Comparison of ENCODE assay signal across 9 cellular contexts in genomic region chr16:68298907-68299515, GRCh38. TPM values are rescaled to one million over a fixed set of nuclear protein-coding genes. Genes with fewer than 3 reads are reported as not detected.
DNase-seq lines count a peak whose midpoint lies in the region; ATAC-seq and TF ChIP-seq lines count a peak whose summit lies in the region.
"Had no signal": no experiment of that assay in that cellular context is flagged by ENCODE, and none has a peak within 500 bp of the region (broad histone marks: within the 10 kb centered on the region; RNA-seq: fewer than 3 reads in every experiment).

No MANE protein-coding gene starts in this region.

- H3K36me3 ChIP-seq in sigmoid colon, result peaks cover 20 to 81% (median 48%) of the 10 kb centered on the region in 4 donors

- peaks cover 60% of the 10 kb centered on the region for H3K36me3 Mint-ChIP-seq in activated CD4-positive, alpha-beta memory T cell treated with anti-CD3 and anti-CD28 coated beads for 36 hours

- no peak for TF ChIP-seq POLR2A in sigmoid colon (IDR thresholded peaks at IDR 0.05)

- H3K27me3 Mint-ChIP-seq in activated CD4-positive, alpha-beta memory T cell treated with anti-CD3 and anti-CD28 coated beads for 36 hours, result no peaks in the 10 kb centered on the region

- H3K4me1 Mint-ChIP-seq in activated CD4-positive, alpha-beta memory T cell treated with anti-CD3 and anti-CD28 coated beads for 36 hours (ENCODE audit: low read depth), result peaks cover 12% of the 10 kb centered on the region

- H3K27me3 ChIP-seq in sigmoid colon, result no peaks in the 10 kb centered on the region

- no peaks in the 10 kb centered on the region for H3K9me3 Mint-ChIP-seq in activated CD4-positive, alpha-beta memory T cell treated with anti-CD3 and anti-CD28 coated beads for 36 hours

- no peak overlapping the region for H3K4me3 ChIP-seq in fibroblast of villous mesenchyme (ENCODE audit: low read depth, low read length)
- no peak overlapping the region for H3K4me3 ChIP-seq in sigmoid colon

- POLR2A ChIA-PET in activated CD4-positive, alpha-beta memory T cell treated with anti-CD3 and anti-CD28 coated beads for 36 hours (lab: Charles Lee), result interaction anchor here (1.1 to 1.2 kb wide), 2 partner anchors 9 to 12 kb away, joined by 3 to 4 read pairs; partner anchors contain the start of genes PRMT7 and SLC7A6OS

- DNase-seq in GM04503 (ENCODE audit: low read depth) (peak; percentile 75), fibroblast of villous mesenchyme (ENCODE audit: low read depth) (peak; percentile 92), sigmoid colon (peak; percentile 81), HT-29 (ENCODE audit: low spot score) (no peak)
- DNase-seq in activated CD4-positive, alpha-beta memory T cell treated with anti-CD3 and anti-CD28 coated beads for 36 hours, result no peak
- DNase-seq in activated CD8-positive, alpha-beta memory T cell treated with anti-CD3 and anti-CD28 coated beads for 24 hours, result no peak
- DNase-seq: activated CD4-positive, alpha-beta T cell treated with anti-CD3 and anti-CD28 coated beads, Interleukin-2, amount 50 U/mL, for 1 hour had no signal

- H3K4me3 Mint-ChIP-seq in activated CD4-positive, alpha-beta memory T cell treated with anti-CD3 and anti-CD28 coated beads for 36 hours, result no peak overlapping the region

- H3K9me3 ChIP-seq in sigmoid colon, result no peaks in the 10 kb centered on the region

- peak overlapping the region; percentile 48 to 69 (median 64) for H3K27ac ChIP-seq in sigmoid colon

- CTCF ChIA-PET in activated CD4-positive, alpha-beta memory T cell treated with anti-CD3 and anti-CD28 coated beads for 36 hours (lab: Charles Lee), result interaction anchor here (1.8 to 3.0 kb wide), 4 partner anchors 12 to 37 kb away, joined by 4 to 19 read pairs (median 13); partner anchors contain the start of genes PRMT7, SLC7A6 and SLC7A6OS

- 70 to 80% methylated on average over 5 of the region's 5 CpGs for WGBS in sigmoid colon, 2 donors

- intact Hi-C loops in activated CD4-positive, alpha-beta memory T cell treated with anti-CD3 and anti-CD28 coated beads for 36 hours (cut with micrococcal nuclease), result no loop called here
- intact Hi-C loops in sigmoid colon (cut with DNase I), result no loop called here

- H3K27ac Mint-ChIP-seq in activated CD4-positive, alpha-beta memory T cell treated with anti-CD3 and anti-CD28 coated beads for 36 hours, result peak overlapping the region; percentile 47

- H3K4me1 ChIP-seq in sigmoid colon, result peaks cover 0 to 30% (median 17%) of the 10 kb centered on the region in 4 donors

- no peak for TF ChIP-seq EP300 in sigmoid colon (IDR thresholded peaks at IDR 0.05)

- no peak for ATAC-seq in HG03565 (IDR thresholded peaks at IDR 0.05; ENCODE audit: unreplicated experiment)
- ATAC-seq in HG03108 (IDR thresholded peaks at IDR 0.05; ENCODE audit: unreplicated experiment), result no peak

- TF ChIP-seq CTCF in fibroblast of villous mesenchyme (IDR thresholded peaks at IDR 0.05; ENCODE audit: insufficient read depth, low read depth, low read length), result no peak
- TF ChIP-seq CTCF in sigmoid colon (IDR thresholded peaks at IDR 0.05), result no peak

RNA-seq across cellular contexts. Expression of gene SLC7A6OS, which starts 11.7 kb away (rescaled TPM):
- 10 to 100 TPM; 20.6 to 22.2 TPM for total RNA-seq in activated CD4-positive, alpha-beta memory T cell treated with anti-CD3 and anti-CD28 coated beads for 36 hours
- total RNA-seq in fibroblast of villous mesenchyme (14.2 and 16.8 TPM in 2 replicates), sigmoid colon (10 to 100 TPM in 3 of 4 donors, 1 to 10 TPM in 1; 9.5 to 20.8 (median 11.8) TPM)
- polyA plus RNA-seq in sigmoid colon, result 1 to 10 TPM; 4.8 to 10.0 (median 6.5) TPM
- total RNA-seq in HT-29 (2014; rRNA removed; shearing (Covaris generic)), result 15.0 and 22.2 TPM in 2 replicates

RNA-seq across cellular contexts. Expression of gene PRMT7, which starts 11.8 kb away (rescaled TPM):
- 10 to 100 TPM; 60.4 to 62.8 TPM for total RNA-seq in activated CD4-positive, alpha-beta memory T cell treated with anti-CD3 and anti-CD28 coated beads for 36 hours
- 42.7 and 42.8 TPM in 2 replicates for total RNA-seq in fibroblast of villous mesenchyme
- 10 to 100 TPM; 34.6 to 51.0 (median 45.6) TPM for total RNA-seq in sigmoid colon
- 10 to 100 TPM; 12.0 to 40.7 (median 19.0) TPM for polyA plus RNA-seq in sigmoid colon
- 36.3 and 50.6 TPM in 2 replicates for total RNA-seq in HT-29 (2014; rRNA removed; shearing (Covaris generic))

RNA-seq across cellular contexts. Expression of gene SLC7A6, which starts 34.7 kb away (rescaled TPM):
- total RNA-seq in activated CD4-positive, alpha-beta memory T cell treated with anti-CD3 and anti-CD28 coated beads for 36 hours, result 10 to 100 TPM; 62.8 to 63.8 TPM
- total RNA-seq in fibroblast of villous mesenchyme (24.8 and 49.7 TPM in 2 replicates), sigmoid colon (10 to 100 TPM; 26.8 to 40.7 (median 35.1) TPM)
- 10 to 100 TPM in 1 of 3 donors, 1 to 10 TPM in 2; 1.8 to 22.5 (median 2.5) TPM for polyA plus RNA-seq in sigmoid colon
- total RNA-seq in HT-29 (2014; rRNA removed; shearing (Covaris generic)), result 43.2 and 53.7 TPM in 2 replicates

RNA-seq across cellular contexts. Expression of gene PLA2G15, which starts 53.8 kb away (rescaled TPM):
- 1 to 10 TPM; 8.0 to 8.7 TPM for total RNA-seq in activated CD4-positive, alpha-beta memory T cell treated with anti-CD3 and anti-CD28 coated beads for 36 hours
- total RNA-seq in fibroblast of villous mesenchyme (17.4 and 19.9 TPM in 2 replicates), sigmoid colon (10 to 100 TPM; 10.2 to 15.7 (median 12.5) TPM)
- polyA plus RNA-seq in sigmoid colon, result 10 to 100 TPM in 1 of 3 donors, 1 to 10 TPM in 2; 4.2 to 10.1 (median 8.1) TPM
- total RNA-seq in HT-29 (2014; rRNA removed; shearing (Covaris generic)), result 15.9 and 18.6 TPM in 2 replicates

Comparison
In these comparisons a context has a peak if more than half of its experiments do, and no peak if none do; other contexts are left out.
1. DNase-seq: peak in GM04503 (single experiment), fibroblast of villous mesenchyme (single experiment) and sigmoid colon (single experiment); none in activated CD4-positive, alpha-beta memory T cell treated with anti-CD3 and anti-CD28 coated beads for 36 hours (single experiment), HT-29 (single experiment) and activated CD8-positive, alpha-beta memory T cell treated with anti-CD3 and anti-CD28 coated beads for 24 hours (single experiment).